ENCODE assay signal across 8 cellular contexts in genomic region chr9:21558627-21559401, GRCh38.
DNase-seq lines count a peak whose midpoint lies in the region; ATAC-seq and TF ChIP-seq lines count a peak whose summit lies in the region.

No MANE protein-coding gene starts in this region.

- intact Hi-C loops in CD8-positive, alpha-beta T cell (cut with DNase I, micrococcal nuclease): loop anchor here (1.0 to 10.0 kb wide), 10 partner anchors 20 to 464 kb away; partner anchors contain the start of gene MTAP (in 2 of the 2)
- intact Hi-C loops in Panc1 (cut with micrococcal nuclease; ENCODE audit: unreplicated experiment): loop anchor here (10.0 kb wide), 1 partner anchor 54 kb away; no protein-coding TSS in a partner anchor

- peaks cover 16% of the 10 kb centered on the region for H3K4me1 ChIP-seq in CD8-positive, alpha-beta T cell (ENCODE audit: insufficient read depth, low read length)
- peaks cover 42% of the 10 kb centered on the region for H3K4me1 ChIP-seq in Panc1 (ENCODE audit: control insufficient read depth, insufficient read depth, low read length)

- ATAC-seq in CD8-positive, alpha-beta T cell: peak; percentile 20
- ATAC-seq in GM21515 (IDR thresholded peaks at IDR 0.05; ENCODE audit: unreplicated experiment) (peak; percentile 14), Panc1 (peak; percentile 42)
- peak; percentile 19 for ATAC-seq in effector memory CD8-positive, alpha-beta T cell (replicated peaks)

- H3K9me3 ChIP-seq in CD8-positive, alpha-beta T cell (ENCODE audit: low read length): no peaks in the 10 kb centered on the region
- no peaks in the 10 kb centered on the region for H3K9me3 ChIP-seq in Panc1 (ENCODE audit: control insufficient read depth, insufficient read depth, low read depth, low read length)

- no peaks in the 10 kb centered on the region for H3K9me3 Mint-ChIP-seq in CD8-positive, alpha-beta T cell
- no peaks in the 10 kb centered on the region for H3K9me3 Mint-ChIP-seq in effector memory CD8-positive, alpha-beta T cell
- H3K9me3 Mint-ChIP-seq in nephron: no peaks in the 10 kb centered on the region

- H3K27ac ChIP-seq in CD8-positive, alpha-beta T cell (ENCODE audit: low read depth, low read length): peak overlapping the region; percentile 33
- H3K27ac ChIP-seq in Panc1 (ENCODE audit: low read length): peak overlapping the region; percentile 99

- peak overlapping the region; percentile 78 for H3K4me3 ChIP-seq in CD8-positive, alpha-beta T cell (ENCODE audit: low read depth, low read length)
- H3K4me3 ChIP-seq in Panc1 (ENCODE audit: low read depth in 2 of 2, low read length in 2 of 2): peak overlapping the region; percentile 74 to 76

- H3K4me1 Mint-ChIP-seq in CD8-positive, alpha-beta T cell (ENCODE audit: low read depth): peaks cover 33% of the 10 kb centered on the region
- H3K4me1 Mint-ChIP-seq in effector memory CD8-positive, alpha-beta T cell (ENCODE audit: low read depth in 2 of 2): peaks cover 10% of the 10 kb centered on the region in 2 donors
- H3K4me1 Mint-ChIP-seq in nephron: peaks cover 11% of the 10 kb centered on the region

- no peak for TF ChIP-seq CTCF in CD8-positive, alpha-beta T cell (IDR thresholded peaks at IDR 0.05)
- TF ChIP-seq CTCF in Panc1 (IDR thresholded peaks at IDR 0.05) (no peak), nephron (IDR thresholded peaks at IDR 0.05; ENCODE audit: unreplicated experiment in 3 of 3) (no peak)

- peaks cover 17% of the 10 kb centered on the region for H3K27me3 Mint-ChIP-seq in CD8-positive, alpha-beta T cell (ENCODE audit: low read depth)
- H3K27me3 Mint-ChIP-seq in effector memory CD8-positive, alpha-beta T cell: peaks cover 45 to 54% of the 10 kb centered on the region in 2 donors
- H3K27me3 Mint-ChIP-seq in nephron (ENCODE audit: low read depth): peaks cover 84% of the 10 kb centered on the region

- no peaks in the 10 kb centered on the region for H3K27me3 ChIP-seq in CD8-positive, alpha-beta T cell (ENCODE audit: insufficient read depth, low read length)
- no peaks in the 10 kb centered on the region for H3K27me3 ChIP-seq in Panc1 (ENCODE audit: control insufficient read depth, insufficient read depth, low read length)

- in situ Hi-C loops in Panc1 (cut with HindIII; ENCODE audit: low pct_unique_long_range_greater_than_20kb, low sequenced_read_pairs): loop anchor here (10.0 kb wide), 1 partner anchor 116 kb away; no protein-coding TSS in a partner anchor

- no peaks in the 10 kb centered on the region for H3K36me3 ChIP-seq in CD8-positive, alpha-beta T cell (ENCODE audit: insufficient read depth, low read length)
- H3K36me3 ChIP-seq in Panc1 (ENCODE audit: control insufficient read depth, insufficient read depth, low read length): peaks cover 10% of the 10 kb centered on the region

- CTCF ChIA-PET in CD8-positive, alpha-beta T cell (lab: Charles Lee): interaction anchor here (0.8 to 4.6 kb wide), 16 partner anchors 11 to 561 kb away, joined by 3 to 36 read pairs (median 3); no protein-coding TSS in a partner anchor
- CTCF ChIA-PET in Panc1 (lab: Charles Lee): no interaction called here

- H3K4me3 Mint-ChIP-seq in CD8-positive, alpha-beta T cell: peak overlapping the region; percentile 98
- peak overlapping the region; percentile 81 to 83 for H3K4me3 Mint-ChIP-seq in effector memory CD8-positive, alpha-beta T cell
- H3K4me3 Mint-ChIP-seq in nephron: peak overlapping the region; percentile 82 to 88 (median 83)

- BruUV-seq in Panc1 (replicated peaks; lab: Mats Ljungman, UMichigan): no TSS peak

- H3K27ac Mint-ChIP-seq in CD8-positive, alpha-beta T cell: peak overlapping the region; percentile 80
- H3K27ac Mint-ChIP-seq in effector memory CD8-positive, alpha-beta T cell: no peak overlapping the region
- no peak overlapping the region for H3K27ac Mint-ChIP-seq in nephron

- peaks cover 5% of the 10 kb centered on the region for H3K36me3 Mint-ChIP-seq in CD8-positive, alpha-beta T cell
- no peaks in the 10 kb centered on the region for H3K36me3 Mint-ChIP-seq in effector memory CD8-positive, alpha-beta T cell (ENCODE audit: insufficient read depth)
- H3K36me3 Mint-ChIP-seq in nephron (ENCODE audit: low read depth): no peaks in the 10 kb centered on the region

- POLR2A ChIA-PET in CD8-positive, alpha-beta T cell (lab: Charles Lee): interaction anchor here (0.7 to 2.0 kb wide), 7 partner anchors 12 to 244 kb away, joined by 3 to 13 read pairs (median 3); no protein-coding TSS in a partner anchor
- POLR2A ChIA-PET in Panc1 (lab: Charles Lee): interaction anchor here (0.6 to 1.5 kb wide), 7 partner anchors 21 to 247 kb away, joined by 3 to 5 read pairs (median 4); no protein-coding TSS in a partner anchor

- DNase-seq in CD8-positive, alpha-beta T cell: peak in 3 of 7 experiments; percentile 9 to 54 (median 16)
- no peak for DNase-seq in Panc1 (ENCODE audit: low read depth, low spot score)
- no peak for DNase-seq in effector memory CD8-positive, alpha-beta T cell
- no peak for DNase-seq in dedifferentiated amniotic fluid mesenchymal stem cell (ENCODE audit: extremely low spot score)
- no peak for DNase-seq in SK-N-DZ (ENCODE audit: low spot score)
- no peak for DNase-seq in NCI-H2081 treated with DMSO at 0.1 percent for 48 hours (lab: John Stamatoyannopoulos, UW)
